ENCODE assay signal across 1 cellular context in the genomic region with DNA sequence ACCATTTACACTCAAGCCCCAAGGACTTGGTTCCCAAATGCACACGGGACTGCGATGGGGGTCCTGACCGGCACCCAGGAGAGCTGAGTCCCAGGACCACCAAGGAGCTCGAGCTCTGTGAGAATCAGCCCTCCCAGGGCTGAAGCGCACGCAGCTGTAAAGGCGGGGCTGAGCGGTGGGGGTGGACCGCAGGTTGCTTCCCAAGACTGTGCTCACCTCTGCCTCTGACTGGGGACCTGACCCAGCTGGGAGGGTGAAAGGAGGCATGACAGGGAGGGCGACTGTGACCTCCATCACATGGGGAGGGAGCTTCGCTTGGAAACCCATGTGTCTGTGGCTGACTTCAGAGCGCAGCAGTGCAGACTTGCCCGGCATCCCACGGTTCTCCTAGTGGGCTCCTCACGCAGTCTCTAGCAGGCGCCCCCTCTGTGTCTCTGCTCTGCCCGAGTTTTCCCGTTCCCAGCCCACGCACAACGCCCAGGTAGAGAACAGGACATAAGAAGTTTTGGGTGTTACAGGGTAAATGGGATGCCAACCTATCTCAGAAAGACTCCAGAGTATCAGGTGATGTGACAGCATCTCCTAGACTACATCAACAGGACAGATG.
TF ChIP-seq lines count a peak whose summit lies in the region.

No MANE protein-coding gene starts in this region.

TF ChIP-seq in WTC11, 78 proteins besides CTCF, POLR2A, EP300 and RAD21:
- TF ChIP-seq MYBL2 (CRISPR knock-in tag; IDR thresholded peaks at IDR 0.05): no peak
- no peak for TF ChIP-seq NFYB (CRISPR knock-in tag; conservative IDR thresholded peaks at IDR 0.05; ENCODE audit: low read depth)
- TF ChIP-seq, protein P1, sequence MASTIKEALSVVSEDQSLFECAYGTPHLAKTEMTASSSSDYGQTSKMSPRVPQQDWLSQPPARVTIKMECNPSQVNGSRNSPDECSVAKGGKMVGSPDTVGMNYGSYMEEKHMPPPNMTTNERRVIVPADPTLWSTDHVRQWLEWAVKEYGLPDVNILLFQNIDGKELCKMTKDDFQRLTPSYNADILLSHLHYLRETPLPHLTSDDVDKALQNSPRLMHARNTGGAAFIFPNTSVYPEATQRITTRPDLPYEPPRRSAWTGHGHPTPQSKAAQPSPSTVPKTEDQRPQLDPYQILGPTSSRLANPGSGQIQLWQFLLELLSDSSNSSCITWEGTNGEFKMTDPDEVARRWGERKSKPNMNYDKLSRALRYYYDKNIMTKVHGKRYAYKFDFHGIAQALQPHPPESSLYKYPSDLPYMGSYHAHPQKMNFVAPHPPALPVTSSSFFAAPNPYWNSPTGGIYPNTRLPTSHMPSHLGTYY (CRISPR knock-in tag; IDR thresholded peaks at IDR 0.05): no peak
- TF ChIP-seq, protein P2, sequence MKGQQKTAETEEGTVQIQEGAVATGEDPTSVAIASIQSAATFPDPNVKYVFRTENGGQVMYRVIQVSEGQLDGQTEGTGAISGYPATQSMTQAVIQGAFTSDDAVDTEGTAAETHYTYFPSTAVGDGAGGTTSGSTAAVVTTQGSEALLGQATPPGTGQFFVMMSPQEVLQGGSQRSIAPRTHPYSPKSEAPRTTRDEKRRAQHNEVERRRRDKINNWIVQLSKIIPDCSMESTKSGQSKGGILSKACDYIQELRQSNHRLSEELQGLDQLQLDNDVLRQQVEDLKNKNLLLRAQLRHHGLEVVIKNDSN (CRISPR knock-in tag; IDR thresholded peaks at IDR 0.05): no peak
- TF ChIP-seq, protein P3, sequence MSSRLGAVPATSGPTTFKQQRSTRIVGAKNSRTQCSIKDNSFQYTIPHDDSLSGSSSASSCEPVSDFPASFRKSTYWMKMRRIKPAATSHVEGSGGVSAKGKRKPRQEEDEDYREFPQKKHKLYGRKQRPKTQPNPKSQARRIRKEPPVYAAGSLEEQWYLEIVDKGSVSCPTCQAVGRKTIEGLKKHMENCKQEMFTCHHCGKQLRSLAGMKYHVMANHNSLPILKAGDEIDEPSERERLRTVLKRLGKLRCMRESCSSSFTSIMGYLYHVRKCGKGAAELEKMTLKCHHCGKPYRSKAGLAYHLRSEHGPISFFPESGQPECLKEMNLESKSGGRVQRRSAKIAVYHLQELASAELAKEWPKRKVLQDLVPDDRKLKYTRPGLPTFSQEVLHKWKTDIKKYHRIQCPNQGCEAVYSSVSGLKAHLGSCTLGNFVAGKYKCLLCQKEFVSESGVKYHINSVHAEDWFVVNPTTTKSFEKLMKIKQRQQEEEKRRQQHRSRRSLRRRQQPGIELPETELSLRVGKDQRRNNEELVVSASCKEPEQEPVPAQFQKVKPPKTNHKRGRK (CRISPR knock-in tag; IDR thresholded peaks at IDR 0.05; ENCODE audit: borderline replicate concordance): no peak
- no peak for TF ChIP-seq HMGA2 (CRISPR knock-in tag; IDR thresholded peaks at IDR 0.05)
- TF ChIP-seq FOXK1 (CRISPR knock-in tag; IDR thresholded peaks at IDR 0.05): no peak
- no peak for TF ChIP-seq GRHL2 (CRISPR knock-in tag; IDR thresholded peaks at IDR 0.05; ENCODE audit: insufficient replicate concordance, severe bottlenecking)
